Comparison of ENCODE assay signal across 11 cellular contexts in genomic region chr5:159971931-159972461, GRCh38. TPM values are rescaled to one million over a fixed set of nuclear protein-coding genes. Genes with fewer than 3 reads are reported as not detected.
DNase-seq lines count a peak whose midpoint lies in the region; ATAC-seq, FAIRE-seq and TF ChIP-seq lines count a peak whose summit lies in the region.
"Had no signal": no experiment of that assay in that cellular context is flagged by ENCODE, and none has a peak within 500 bp of the region (broad histone marks: within the 10 kb centered on the region; RNA-seq: fewer than 3 reads in every experiment).

No MANE protein-coding gene starts in this region.

- H3K27me3 Mint-ChIP-seq in immature natural killer cell (ENCODE audit: low read depth in 3 of 3): peaks cover 6 to 28% (median 17%) of the 10 kb centered on the region in 3 donors

- H3K4me1 ChIP-seq in keratinocyte (ENCODE audit: control insufficient read depth, extremely low read depth, insufficient read depth, low read length): peaks cover 8% of the 10 kb centered on the region

- TF ChIP-seq CTCF in bronchial epithelial cell (IDR thresholded peaks at IDR 0.05; ENCODE audit: insufficient read depth, low read length, severe bottlenecking) (no peak), keratinocyte (optimal IDR thresholded peaks at IDR 0.05 in 1 of 3, IDR thresholded peaks at IDR 0.05 in 1 of 3, conservative IDR thresholded peaks at IDR 0.05 in 1 of 3; ENCODE audit: extremely low read depth in 1 of 3, insufficient read depth in 2 of 3, low read length in 3 of 3) (no peak)

- peak overlapping the region; percentile 29 for H3K9ac ChIP-seq in keratinocyte (ENCODE audit: control insufficient read depth, extremely low read depth, insufficient read depth, low read length)

- H3K4me3 Mint-ChIP-seq in stimulated activated effector memory CD8-positive, alpha-beta T cell treated with anti-CD3 and anti-CD28 coated beads, Interleukin-12 subunit alpha, Interleukin-12 subunit beta, amount 100 ng/mL, for 72 hours: peak overlapping the region; percentile 5
- no peak overlapping the region for H3K4me3 Mint-ChIP-seq in immature natural killer cell

- H3K9me3 Mint-ChIP-seq in stimulated activated effector memory CD8-positive, alpha-beta T cell treated with anti-CD3 and anti-CD28 coated beads, Interleukin-12 subunit alpha, Interleukin-12 subunit beta, amount 100 ng/mL, for 72 hours: no peaks in the 10 kb centered on the region
- no peaks in the 10 kb centered on the region for H3K9me3 Mint-ChIP-seq in immature natural killer cell
- H3K9me3 Mint-ChIP-seq: activated naive CD4-positive, alpha-beta T cell treated with anti-CD3 and anti-CD28 coated beads, Interleukin-2, amount 10 ng/mL, durations not matched to agents 7 days and 5 days had no signal

- H4K20me1 ChIP-seq in keratinocyte (ENCODE audit: control insufficient read depth, extremely low read depth, insufficient read depth, low read length): no peaks in the 10 kb centered on the region

- H3K4me3 ChIP-seq in bronchial epithelial cell (ENCODE audit: low read depth, low read length) (peak overlapping the region; percentile 15), keratinocyte (ENCODE audit: control insufficient read depth in 2 of 3, extremely low read depth in 1 of 3, insufficient read depth in 2 of 3, low read depth in 1 of 3, low read length in 3 of 3) (peak overlapping the region in 1 of 3 experiments; percentile 29)

- no peaks in the 10 kb centered on the region for H3K9me1 ChIP-seq in keratinocyte (ENCODE audit: control insufficient read depth, extremely low read depth, insufficient read depth, low read length)

- H3K27me3 ChIP-seq in bronchial epithelial cell (ENCODE audit: control insufficient read depth, insufficient read depth, low read length): no peaks in the 10 kb centered on the region
- no peaks in the 10 kb centered on the region for H3K27me3 ChIP-seq in keratinocyte (ENCODE audit: control insufficient read depth, extremely low read depth, insufficient read depth, low read length)

- H3K79me2 ChIP-seq in keratinocyte (ENCODE audit: control insufficient read depth, insufficient read depth, low read length): no peaks in the 10 kb centered on the region

- dilution Hi-C loops in keratinocyte (cut with MboI; ENCODE audit: extremely low pct_ligation_motif_present, low sequenced_read_pairs): no loop called here

- no peaks in the 10 kb centered on the region for H3K36me3 Mint-ChIP-seq in stimulated activated effector memory CD8-positive, alpha-beta T cell treated with anti-CD3 and anti-CD28 coated beads, Interleukin-12 subunit alpha, Interleukin-12 subunit beta, amount 100 ng/mL, for 72 hours
- peaks cover 0 to 4% (median 4%) of the 10 kb centered on the region in 3 donors for H3K36me3 Mint-ChIP-seq in immature natural killer cell
- H3K36me3 Mint-ChIP-seq: activated naive CD4-positive, alpha-beta T cell treated with anti-CD3 and anti-CD28 coated beads, Interleukin-2, amount 10 ng/mL, durations not matched to agents 7 days and 5 days had no signal

- peaks cover 8% of the 10 kb centered on the region for H3K4me1 Mint-ChIP-seq in stimulated activated effector memory CD8-positive, alpha-beta T cell treated with anti-CD3 and anti-CD28 coated beads, Interleukin-12 subunit alpha, Interleukin-12 subunit beta, amount 100 ng/mL, for 72 hours
- peaks cover 9 to 15% of the 10 kb centered on the region in 2 donors for H3K4me1 Mint-ChIP-seq in immature natural killer cell

- peak; percentile 39 for ATAC-seq in stimulated activated effector memory CD8-positive, alpha-beta T cell treated with anti-CD3 and anti-CD28 coated beads, Interleukin-12 subunit alpha, Interleukin-12 subunit beta, amount 100 ng/mL, for 72 hours

- no peak overlapping the region for H3K27ac ChIP-seq in keratinocyte (ENCODE audit: control insufficient read depth, insufficient read depth, low read length)
- H3K27ac ChIP-seq: 22Rv1, HL-60 had no signal

- peak overlapping the region; percentile 31 for H3K4me2 ChIP-seq in keratinocyte (ENCODE audit: control insufficient read depth, extremely low read depth, insufficient read depth, low read depth, low read length)

- H3K9me3 ChIP-seq in keratinocyte (ENCODE audit: control insufficient read depth, low read depth, low read length): no peaks in the 10 kb centered on the region

- no peak for FAIRE-seq in bronchial epithelial cell (lab: Jason Lieb, UNC)
- FAIRE-seq in keratinocyte (lab: Jason Lieb, UNC): no peak

- no peak overlapping the region for H3K27ac Mint-ChIP-seq in stimulated activated effector memory CD8-positive, alpha-beta T cell treated with anti-CD3 and anti-CD28 coated beads, Interleukin-12 subunit alpha, Interleukin-12 subunit beta, amount 100 ng/mL, for 72 hours
- no peak overlapping the region for H3K27ac Mint-ChIP-seq in immature natural killer cell
- H3K27ac Mint-ChIP-seq: activated naive CD4-positive, alpha-beta T cell treated with anti-CD3 and anti-CD28 coated beads, Interleukin-2, amount 10 ng/mL, durations not matched to agents 7 days and 5 days had no signal

- peak overlapping the region; percentile 59 for H2AFZ ChIP-seq in keratinocyte (ENCODE audit: control insufficient read depth, low read length)

- H3K36me3 ChIP-seq in bronchial epithelial cell (ENCODE audit: control insufficient read depth, insufficient read depth, low read length) (no peaks in the 10 kb centered on the region), keratinocyte (ENCODE audit: control insufficient read depth in 2 of 2, extremely low read depth in 1 of 2, insufficient read depth in 2 of 2, low read length in 2 of 2) (no peaks in the 10 kb centered on the region)

- peak; percentile 76 for DNase-seq in DMS 273 (lab: John Stamatoyannopoulos, UW; ENCODE audit: unreplicated experiment)
- no peak for DNase-seq in DMS 273 treated with DMSO at 0.1 percent for 48 hours (lab: John Stamatoyannopoulos, UW)
- DNase-seq in bronchial epithelial cell (ENCODE audit: low read depth): no peak
- no peak for DNase-seq in keratinocyte (ENCODE audit: low read depth, low spot score)
- no peak for DNase-seq in stimulated activated effector memory CD8-positive, alpha-beta T cell treated with anti-CD3 and anti-CD28 coated beads, Interleukin-12 subunit alpha, Interleukin-12 subunit beta, amount 100 ng/mL, for 72 hours (ENCODE audit: low spot score in 2 of 2)
- DNase-seq in immature natural killer cell: no peak
- DNase-seq in GDM1 (lab: John Stamatoyannopoulos, UW): no peak
- DNase-seq in AG08396 (ENCODE audit: low spot score): no peak
- DNase-seq: activated naive CD4-positive, alpha-beta T cell treated with anti-CD3 and anti-CD28 coated beads, Interleukin-2, amount 10 ng/mL, durations not matched to agents 7 days and 5 days had no signal

RNA-seq across cellular contexts. Expression of gene TTC1, which starts 36.9 kb away (rescaled TPM):
- 25.5 and 42.4 TPM in 2 replicates for total RNA-seq in bronchial epithelial cell
- 39.5 to 53.0 TPM (median 51.7 TPM) in 3 replicates for polyA plus RNA-seq in keratinocyte
- polyA plus RNA-seq in keratinocyte (2011; ENCODE audit: low read depth): 150 TPM
- 47.1 and 66.9 TPM in 2 replicates for polyA plus RNA-seq in keratinocyte (2011; cell fraction: cytosol; rRNA removed)
- polyA plus RNA-seq in keratinocyte (2011; cell fraction: nucleus; rRNA removed): 31.6 and 34.7 TPM in 2 replicates
- 57.9 and 67.1 TPM in 2 replicates for polyA plus RNA-seq in keratinocyte (2012; ENCODE audit: low replicate concordance)
- polyA minus RNA-seq in keratinocyte: 27.0 to 33.0 TPM (median 31.3 TPM) in 3 replicates
- 18.0 TPM for polyA minus RNA-seq in keratinocyte (2011; cell fraction: cytosol; rRNA and poly(A)+ RNA removed)
- polyA minus RNA-seq in keratinocyte (2011; cell fraction: nucleus; rRNA and poly(A)+ RNA removed): 8.1 and 16.3 TPM in 2 replicates
- 100 to 1,000 TPM in 2 of 3 donors, 10 to 100 TPM in 1; 90.2 to 129 (median 104) TPM for polyA plus RNA-seq in immature natural killer cell

RNA-seq across cellular contexts. Expression of gene ADRA1B, which starts 55.7 kb away (rescaled TPM):
- total RNA-seq in bronchial epithelial cell: under 0.01 TPM in 1 of 2 replicates, not detected in the other
- polyA plus RNA-seq in keratinocyte: 0.18 to 0.77 TPM (median 0.23 TPM) in 3 replicates
- not detected for polyA plus RNA-seq in keratinocyte (2011; ENCODE audit: low read depth)
- polyA plus RNA-seq in keratinocyte (2011; cell fraction: cytosol; rRNA removed): 0.16 and 0.21 TPM in 2 replicates
- polyA plus RNA-seq in keratinocyte (2011; cell fraction: nucleus; rRNA removed): 0.35 and 0.36 TPM in 2 replicates
- 0.95 TPM in 1 of 2 replicates, not detected in the other for polyA plus RNA-seq in keratinocyte (2012; ENCODE audit: low replicate concordance)
- polyA minus RNA-seq in keratinocyte: 0.30 to 2.1 TPM (median 0.42 TPM) in 3 replicates
- polyA minus RNA-seq in keratinocyte (2011; cell fraction: cytosol; rRNA and poly(A)+ RNA removed): not detected
- polyA minus RNA-seq in keratinocyte (2011; cell fraction: nucleus; rRNA and poly(A)+ RNA removed): 0.31 and 0.42 TPM in 2 replicates
- not detected for polyA plus RNA-seq in immature natural killer cell
